ENCODE assay signal across 27 cellular contexts in genomic region chr11:92717240-92717639, GRCh38.
A peak's percentile ranks its signal among the peaks of the same experiment; 100 is the strongest.
DNase-seq lines count a peak whose midpoint lies in the region; ATAC-seq, FAIRE-seq and TF ChIP-seq lines count a peak whose summit lies in the region.
"Had no signal": no experiment of that assay in that cellular context is flagged by ENCODE, and none has a peak within 500 bp of the region (broad histone marks: within the 10 kb centered on the region; RNA-seq: fewer than 3 reads in every experiment).

No MANE protein-coding gene starts in this region.

- TF ChIP-seq CTCF in bronchial epithelial cell (IDR thresholded peaks at IDR 0.05; ENCODE audit: insufficient read depth, low read length, severe bottlenecking) (no peak), neural cell (IDR thresholded peaks at IDR 0.05; ENCODE audit: poor library complexity, severe bottlenecking) (no peak)

- no peak for TF ChIP-seq RAD21 in neural cell (conservative IDR thresholded peaks at IDR 0.05)

- H2AFZ ChIP-seq in neural cell (ENCODE audit: low read depth, low read length) = no peak overlapping the region

- no peak overlapping the region for H3K4me3 ChIP-seq in bronchial epithelial cell (ENCODE audit: low read depth, low read length)
- peak overlapping the region; percentile 19 for H3K4me3 ChIP-seq in neural cell (ENCODE audit: low read length)
- H3K4me3 ChIP-seq: A549; BLaER1 treated with 17β-estradiol and CSF1 and Interleukin-3, amounts not matched to agents 10 nM and 100 nM; GM12878; HAP-1 had no signal

- H3K9ac ChIP-seq in neural cell (ENCODE audit: low read length) = peak overlapping the region; percentile 60
- H3K9ac ChIP-seq: BLaER1 treated with 17β-estradiol and CSF1 and Interleukin-3, amounts not matched to agents 10 nM and 100 nM had no signal

- H3K36me3 ChIP-seq in bronchial epithelial cell (ENCODE audit: control insufficient read depth, insufficient read depth, low read length) (no peaks in the 10 kb centered on the region), neural cell (ENCODE audit: insufficient read depth, low read length) (no peaks in the 10 kb centered on the region)
- H3K36me3 ChIP-seq: BLaER1 treated with 17β-estradiol and CSF1 and Interleukin-3, amounts not matched to agents 10 nM and 100 nM; HAP-1 had no signal

- H4K20me1 ChIP-seq in neural cell (ENCODE audit: insufficient read depth) = no peaks in the 10 kb centered on the region
- H4K20me1 ChIP-seq: BLaER1 treated with 17β-estradiol and CSF1 and Interleukin-3, amounts not matched to agents 10 nM and 100 nM had no signal

- peak; percentile 100 for TF ChIP-seq EP300 in neural cell (conservative IDR thresholded peaks at IDR 0.05; ENCODE audit: poor library complexity, severe bottlenecking)

- no peak overlapping the region for H3K4me2 ChIP-seq in neural cell (ENCODE audit: low read length)
- H3K4me2 ChIP-seq: A549; BLaER1 treated with 17β-estradiol and CSF1 and Interleukin-3, amounts not matched to agents 10 nM and 100 nM had no signal

- ATAC-seq in GM18858 (IDR thresholded peaks at IDR 0.05; ENCODE audit: unreplicated experiment) = no peak
- ATAC-seq: A549, GM12878 had no signal

- H3K79me2 ChIP-seq in neural cell (replicated peaks; ENCODE audit: insufficient read depth, low read length) = no peaks in the 10 kb centered on the region

- no peaks in the 10 kb centered on the region for H3K9me3 ChIP-seq in neural cell (ENCODE audit: low read length)
- H3K9me3 ChIP-seq: A549, HAP-1 had no signal

- DNase-seq in HT1080 (ENCODE audit: low read depth) (peak; percentile 38), NCI-H69 (lab: John Stamatoyannopoulos, UW) (peak; percentile 87), bronchial epithelial cell (ENCODE audit: low read depth) (peak; percentile 29), NCI-H2107 (lab: John Stamatoyannopoulos, UW) (no peak)
- DNase-seq in activated CD4-positive, alpha-beta T cell treated with anti-CD3 and anti-CD28 coated beads for 4 hours = no peak
- DNase-seq: AML-193; CD4-positive, alpha-beta T cell; DMS79; EL; GDM1; GOT3; HFFc6; IMR-90; KG1; MM.1S; NCI-H1694 treated with DMSO at 0.1 percent for 48 hours; NCI-H2081 treated with DMSO at 0.1 percent for 48 hours; NCI-H2171 treated with DMSO at 0.1 percent for 48 hours; NCI-H446; NCI-H524 treated with DMSO at 0.1 percent for 48 hours; SHP77 treated with DMSO at 0.1 percent for 48 hours had no signal

- peak overlapping the region; percentile 99 for H3K27ac ChIP-seq in neural cell (ENCODE audit: low read length)
- H3K27ac ChIP-seq: A549; BLaER1 treated with 17β-estradiol and CSF1 and Interleukin-3, amounts not matched to agents 10 nM and 100 nM had no signal

- no peaks in the 10 kb centered on the region for H3K9me2 ChIP-seq in neural cell (ENCODE audit: insufficient read depth, low read length)

- no peak for FAIRE-seq in bronchial epithelial cell (lab: Jason Lieb, UNC)
- FAIRE-seq: A549, GM12878 had no signal

- H3K27me3 ChIP-seq in bronchial epithelial cell (ENCODE audit: control insufficient read depth, insufficient read depth, low read length) (no peaks in the 10 kb centered on the region), neural cell (ENCODE audit: insufficient read depth, low read depth, low read length) (no peaks in the 10 kb centered on the region)
- H3K27me3 ChIP-seq: BLaER1 treated with 17β-estradiol and CSF1 and Interleukin-3, amounts not matched to agents 10 nM and 100 nM had no signal

- peaks cover 9% of the 10 kb centered on the region for H3F3A ChIP-seq in neural cell (ENCODE audit: insufficient read depth, low read length, poor library complexity, severe bottlenecking)

TF ChIP-seq in neural cell, 6 proteins besides CTCF, POLR2A, EP300 and RAD21:
- TF ChIP-seq SMC3 (conservative IDR thresholded peaks at IDR 0.05; ENCODE audit: poor library complexity) = peak; percentile 54
- no peak for TF ChIP-seq EZH2 (IDR thresholded peaks at IDR 0.05; ENCODE audit: borderline replicate concordance, insufficient read depth, low read length, poor library complexity, severe bottlenecking)
- TF ChIP-seq TAF1 (IDR thresholded peaks at IDR 0.05; ENCODE audit: low read depth) = no peak
- TF ChIP-seq POLR2AphosphoS5 (IDR thresholded peaks at IDR 0.05) = peak; percentile 88
- TF ChIP-seq, protein P1, sequence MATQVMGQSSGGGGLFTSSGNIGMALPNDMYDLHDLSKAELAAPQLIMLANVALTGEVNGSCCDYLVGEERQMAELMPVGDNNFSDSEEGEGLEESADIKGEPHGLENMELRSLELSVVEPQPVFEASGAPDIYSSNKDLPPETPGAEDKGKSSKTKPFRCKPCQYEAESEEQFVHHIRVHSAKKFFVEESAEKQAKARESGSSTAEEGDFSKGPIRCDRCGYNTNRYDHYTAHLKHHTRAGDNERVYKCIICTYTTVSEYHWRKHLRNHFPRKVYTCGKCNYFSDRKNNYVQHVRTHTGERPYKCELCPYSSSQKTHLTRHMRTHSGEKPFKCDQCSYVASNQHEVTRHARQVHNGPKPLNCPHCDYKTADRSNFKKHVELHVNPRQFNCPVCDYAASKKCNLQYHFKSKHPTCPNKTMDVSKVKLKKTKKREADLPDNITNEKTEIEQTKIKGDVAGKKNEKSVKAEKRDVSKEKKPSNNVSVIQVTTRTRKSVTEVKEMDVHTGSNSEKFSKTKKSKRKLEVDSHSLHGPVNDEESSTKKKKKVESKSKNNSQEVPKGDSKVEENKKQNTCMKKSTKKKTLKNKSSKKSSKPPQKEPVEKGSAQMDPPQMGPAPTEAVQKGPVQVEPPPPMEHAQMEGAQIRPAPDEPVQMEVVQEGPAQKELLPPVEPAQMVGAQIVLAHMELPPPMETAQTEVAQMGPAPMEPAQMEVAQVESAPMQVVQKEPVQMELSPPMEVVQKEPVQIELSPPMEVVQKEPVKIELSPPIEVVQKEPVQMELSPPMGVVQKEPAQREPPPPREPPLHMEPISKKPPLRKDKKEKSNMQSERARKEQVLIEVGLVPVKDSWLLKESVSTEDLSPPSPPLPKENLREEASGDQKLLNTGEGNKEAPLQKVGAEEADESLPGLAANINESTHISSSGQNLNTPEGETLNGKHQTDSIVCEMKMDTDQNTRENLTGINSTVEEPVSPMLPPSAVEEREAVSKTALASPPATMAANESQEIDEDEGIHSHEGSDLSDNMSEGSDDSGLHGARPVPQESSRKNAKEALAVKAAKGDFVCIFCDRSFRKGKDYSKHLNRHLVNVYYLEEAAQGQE (IDR thresholded peaks at IDR 0.05; ENCODE audit: borderline replicate concordance) = peak; percentile 93
- TF ChIP-seq MXI1 (conservative IDR thresholded peaks at IDR 0.05; ENCODE audit: poor library complexity, severe bottlenecking) = no peak

Comparison
In these comparisons a context has a peak if more than half of its experiments do, and no peak if none do; other contexts are left out.
1. DNase-seq: peak in HT1080 (single experiment), NCI-H69 (single experiment) and bronchial epithelial cell (single experiment); none in activated CD4-positive, alpha-beta T cell treated with anti-CD3 and anti-CD28 coated beads for 4 hours (0 of 2) and NCI-H2107 (single experiment).